Comparison of ENCODE assay signal across 18 cellular contexts in the genomic region with DNA sequence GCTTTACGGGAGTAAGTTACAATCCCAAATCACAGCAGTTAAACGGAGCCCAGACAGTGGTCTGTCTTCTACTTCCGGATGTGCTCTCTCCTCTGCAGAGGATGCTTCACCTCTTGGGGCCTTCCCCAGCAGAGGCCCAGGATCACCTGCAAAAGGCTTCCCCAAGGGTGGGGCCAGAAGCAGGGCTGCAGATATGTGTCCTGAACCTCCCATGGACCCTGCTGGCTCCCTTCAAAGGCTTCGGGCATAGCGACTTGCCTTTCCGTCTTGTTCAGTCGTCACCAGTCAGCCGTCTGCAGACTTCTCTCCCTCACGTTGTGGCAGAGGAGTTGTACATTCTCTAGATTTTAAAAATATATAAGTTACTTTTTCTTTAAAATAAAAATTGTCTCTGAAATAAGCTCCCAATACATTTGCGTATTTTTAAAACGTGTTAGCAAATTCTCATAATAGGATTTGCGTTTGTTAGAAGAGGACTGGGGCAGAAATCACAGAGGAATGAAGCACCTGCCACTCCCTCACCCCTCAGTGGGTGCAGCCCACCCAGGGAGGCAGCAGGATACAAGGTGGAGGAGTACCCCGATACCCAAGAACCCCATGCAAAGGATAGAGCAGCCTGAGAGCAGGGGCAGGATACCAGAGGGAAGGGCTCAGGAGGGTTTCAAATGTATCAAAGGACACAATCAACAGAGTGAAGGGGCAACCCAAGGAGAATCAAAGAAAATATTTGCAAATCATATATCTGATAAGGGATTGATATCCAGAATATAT. TPM values are rescaled to one million over a fixed set of nuclear protein-coding genes. Genes with fewer than 3 reads are reported as not detected.
DNase-seq lines count a peak whose midpoint lies in the region; ATAC-seq and TF ChIP-seq lines count a peak whose summit lies in the region.
"Had no signal": no experiment of that assay in that cellular context is flagged by ENCODE, and none has a peak within 500 bp of the region (broad histone marks: within the 10 kb centered on the region; RNA-seq: fewer than 3 reads in every experiment).

No MANE protein-coding gene starts in this region.

- peaks cover 7% of the 10 kb centered on the region for H3K4me1 Mint-ChIP-seq in activated naive CD4-positive, alpha-beta T cell treated with anti-CD3 and anti-CD28 coated beads, Interleukin-2, amount 50 U/mL, for 24 hours
- H3K4me1 Mint-ChIP-seq in nephron (peaks cover 31% of the 10 kb centered on the region), type B pancreatic cell (ENCODE audit: unreplicated experiment) (peaks cover 29% of the 10 kb centered on the region)
- H3K4me1 Mint-ChIP-seq: CD8-positive, alpha-beta memory T cell had no signal

- no peaks in the 10 kb centered on the region for H3K9me3 ChIP-seq in right atrium auricular region
- H3K9me3 ChIP-seq: BLaER1, Caco-2 had no signal

- peaks cover 0 to 8% of the 10 kb centered on the region in 2 donors for H3K4me1 ChIP-seq in right atrium auricular region
- H3K4me1 ChIP-seq: BLaER1, Caco-2 had no signal

- H3K36me3 ChIP-seq in right atrium auricular region = no peaks in the 10 kb centered on the region
- H3K36me3 ChIP-seq: BLaER1, HAP-1 had no signal

- peaks cover 6% of the 10 kb centered on the region for H3K27me3 Mint-ChIP-seq in activated naive CD4-positive, alpha-beta T cell treated with anti-CD3 and anti-CD28 coated beads, Interleukin-2, amount 50 U/mL, for 24 hours
- peaks cover 4% of the 10 kb centered on the region for H3K27me3 Mint-ChIP-seq in nephron (ENCODE audit: low read depth)
- H3K27me3 Mint-ChIP-seq in type B pancreatic cell = peaks cover 3% of the 10 kb centered on the region

- DNase-seq in activated naive CD4-positive, alpha-beta T cell treated with anti-CD3 and anti-CD28 coated beads, Interleukin-2, amount 50 U/mL, for 16 hours = no peak
- DNase-seq in type B pancreatic cell (ENCODE audit: extremely low spot score, unreplicated experiment) (no peak), NCI-H2227 (lab: John Stamatoyannopoulos, UW; ENCODE audit: unreplicated experiment) (no peak), right atrium auricular region (ENCODE audit: low spot score) (no peak)
- DNase-seq: Caco-2; CD8-positive, alpha-beta memory T cell; DMS53; GF-D8; HFFc6 had no signal

- H3K4me3 ChIP-seq in right atrium auricular region = no peak overlapping the region
- H3K4me3 ChIP-seq: BLaER1, HAP-1 had no signal

- H3K27ac Mint-ChIP-seq in activated naive CD4-positive, alpha-beta T cell treated with anti-CD3 and anti-CD28 coated beads, Interleukin-2, amount 50 U/mL, for 24 hours = no peak overlapping the region
- H3K27ac Mint-ChIP-seq in nephron (peak overlapping the region in 2 of 3 experiments; percentile 26 to 87), type B pancreatic cell (no peak overlapping the region)
- H3K27ac Mint-ChIP-seq: HFFc6 had no signal

- H3K4me3 Mint-ChIP-seq in activated naive CD4-positive, alpha-beta T cell treated with anti-CD3 and anti-CD28 coated beads, Interleukin-2, amount 50 U/mL, for 24 hours = peak overlapping the region; percentile 3
- H3K4me3 Mint-ChIP-seq in nephron (no peak overlapping the region), type B pancreatic cell (peak overlapping the region; percentile 34)
- H3K4me3 Mint-ChIP-seq: CD8-positive, alpha-beta memory T cell; HFFc6 had no signal

- H3K27me3 ChIP-seq in right atrium auricular region = no peaks in the 10 kb centered on the region
- H3K27me3 ChIP-seq: BLaER1 had no signal

- H3K27ac ChIP-seq in right atrium auricular region = no peak overlapping the region
- H3K27ac ChIP-seq: 22Rv1, BLaER1, HL-60 had no signal

- H3K9me3 Mint-ChIP-seq in activated naive CD4-positive, alpha-beta T cell treated with anti-CD3 and anti-CD28 coated beads, Interleukin-2, amount 50 U/mL, for 24 hours = no peaks in the 10 kb centered on the region
- H3K9me3 Mint-ChIP-seq in nephron = peaks cover 2% of the 10 kb centered on the region
- H3K9me3 Mint-ChIP-seq in type B pancreatic cell = peaks cover 6% of the 10 kb centered on the region
- H3K9me3 Mint-ChIP-seq: HFFc6 had no signal

- peaks cover 2% of the 10 kb centered on the region for H3K36me3 Mint-ChIP-seq in activated naive CD4-positive, alpha-beta T cell treated with anti-CD3 and anti-CD28 coated beads, Interleukin-2, amount 50 U/mL, for 24 hours
- H3K36me3 Mint-ChIP-seq in nephron (ENCODE audit: low read depth) (no peaks in the 10 kb centered on the region), type B pancreatic cell (no peaks in the 10 kb centered on the region)

- no peak for ATAC-seq in GM18498 (IDR thresholded peaks at IDR 0.05; ENCODE audit: unreplicated experiment)

- TF ChIP-seq CTCF in nephron (IDR thresholded peaks at IDR 0.05; ENCODE audit: unreplicated experiment in 3 of 3) (no peak), type B pancreatic cell (conservative IDR thresholded peaks at IDR 0.05) (no peak), right atrium auricular region (IDR thresholded peaks at IDR 0.05) (no peak)

RNA-seq across cellular contexts. Expression of gene MEDAG, which starts 22.9 kb away (rescaled TPM):
- total RNA-seq in type B pancreatic cell (ENCODE audit: low replicate concordance) = 0.36 and 0.40 TPM in 2 replicates
- total RNA-seq in right atrium auricular region = 10 to 100 TPM; 37.4 to 42.4 TPM
- total RNA-seq: A673; Caco-2; CD8-positive, alpha-beta memory T cell had no signal

RNA-seq across cellular contexts. Expression of gene TEX26, which starts 49.3 kb away (rescaled TPM):
- total RNA-seq in type B pancreatic cell (ENCODE audit: low replicate concordance) (not detected in 2 replicates), right atrium auricular region (not detected)
- total RNA-seq: A673; Caco-2; CD8-positive, alpha-beta memory T cell; H1; HFFc6 had no signal

Comparison
In these comparisons a context has a peak if more than half of its experiments do, and no peak if none do; other contexts are left out.
1. H3K27ac Mint-ChIP-seq: peak in nephron (2 of 3); none in activated naive CD4-positive, alpha-beta T cell treated with anti-CD3 and anti-CD28 coated beads, Interleukin-2, amount 50 U/mL, for 24 hours (single experiment) and type B pancreatic cell (single experiment).
2. H3K4me3 Mint-ChIP-seq: peak in activated naive CD4-positive, alpha-beta T cell treated with anti-CD3 and anti-CD28 coated beads, Interleukin-2, amount 50 U/mL, for 24 hours (single experiment) and type B pancreatic cell (single experiment); none in nephron (0 of 3).
3. RNA of gene MEDAG, which starts 22.9 kb away (total RNA-seq): 37.4 to 42.4 TPM in right atrium auricular region; 0.36 to 0.40 TPM in type B pancreatic cell; every median in the first group is over 10 times any median in the second.